Comparison of ENCODE assay signal across 25 cellular contexts in the genomic region with DNA sequence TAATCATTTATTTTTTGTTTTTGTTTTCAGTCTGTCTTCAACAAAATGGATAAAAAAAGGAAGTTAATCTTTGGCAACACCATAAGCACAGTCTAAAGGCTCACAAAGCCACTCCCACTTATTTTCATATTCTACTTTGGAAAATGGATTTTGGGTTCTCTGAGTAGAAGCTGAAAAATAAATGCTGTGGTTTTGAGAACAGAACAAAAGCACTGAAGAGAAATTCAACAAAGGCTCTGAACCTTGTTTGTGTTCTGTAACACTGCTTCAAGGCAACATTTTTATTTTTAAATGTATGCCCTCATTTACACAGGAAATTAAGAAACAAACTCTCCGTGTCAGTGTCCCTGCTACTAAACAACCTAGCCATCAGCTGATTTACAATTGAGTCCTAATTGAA.
DNase-seq lines count a peak whose midpoint lies in the region; ATAC-seq and TF ChIP-seq lines count a peak whose summit lies in the region.
"Had no signal": no experiment of that assay in that cellular context is flagged by ENCODE, and none has a peak within 500 bp of the region (broad histone marks: within the 10 kb centered on the region; RNA-seq: fewer than 3 reads in every experiment).

No MANE protein-coding gene starts in this region.

- 0 out of 2 replicates have a peak overlapping the region, but pooled peaks have one; percentile 16 for H3K27ac ChIP-seq in DND-41 (ENCODE audit: low read length)
- H3K27ac ChIP-seq: brain microvascular endothelial cell, gastroesophageal sphincter, hepatocyte, pancreas, upper lobe of right lung had no signal

- peaks cover 0 to 2% of the 10 kb centered on the region in 2 donors for H3K36me3 Mint-ChIP-seq in activated T-cell treated with anti-CD3 and anti-CD28 coated beads, Interleukin-2, amount 50 U/mL, for 72 hours (ENCODE audit: insufficient read depth in 2 of 2)
- no peaks in the 10 kb centered on the region for H3K36me3 Mint-ChIP-seq in T-cell
- no peaks in the 10 kb centered on the region for H3K36me3 Mint-ChIP-seq in naive thymus-derived CD8-positive, alpha-beta T cell

- CTCF ChIA-PET in T-cell (lab: Charles Lee), result interaction anchor here in 1 of 2 donors (0.6 to 1.1 kb wide), 2 partner anchors 70 to 86 kb away, joined by 3 to 4 read pairs; no protein-coding TSS in a partner anchor

- POLR2A ChIA-PET in T-cell (lab: Charles Lee), result no interaction called here
- POLR2A ChIA-PET in naive thymus-derived CD8-positive, alpha-beta T cell (lab: Charles Lee), result interaction anchor here (0.9 to 5.8 kb wide), 7 partner anchors 12 to 84 kb away, joined by 3 to 23 read pairs (median 4); no protein-coding TSS in a partner anchor

- no peak overlapping the region for H3K4me3 ChIP-seq in DND-41 (ENCODE audit: low read depth in 1 of 2, low read length in 2 of 2)
- H3K4me3 ChIP-seq: BLaER1 treated with 17β-estradiol and CSF1 and Interleukin-3, amounts not matched to agents 10 nM and 100 nM; gastroesophageal sphincter; GM23338; hepatocyte; K562; MG63; mucosa of descending colon; pancreas; upper lobe of right lung had no signal

- DNase-seq in activated T-cell treated with anti-CD3 and anti-CD28 coated beads, Interleukin-2, amount 50 U/mL, for 72 hours, result no peak
- no peak for DNase-seq in activated T-cell treated with anti-CD3 and anti-CD28 coated beads, Interleukin-2, amount 50 U/mL, for 48 hours
- DNase-seq in DND-41 (no peak), T-cell (no peak), NCI-H1694 treated with DMSO at 0.1 percent for 48 hours (lab: John Stamatoyannopoulos, UW) (no peak)
- DNase-seq in naive thymus-derived CD8-positive, alpha-beta T cell, result peak in 2 of 10 donors; percentile 42 to 48
- DNase-seq: amniotic stem cell, brain microvascular endothelial cell, left cardiac atrium, MG63, mucosa of descending colon, NCI-H1436 treated with DMSO at 0.1 percent for 48 hours, NCI-H2107, pancreas, PC-3, substantia nigra, upper lobe of right lung had no signal

- no peak overlapping the region for H3K27ac Mint-ChIP-seq in activated T-cell treated with anti-CD3 and anti-CD28 coated beads, Interleukin-2, amount 50 U/mL, for 72 hours
- H3K27ac Mint-ChIP-seq in T-cell, result peak overlapping the region; percentile 87 to 93
- H3K27ac Mint-ChIP-seq in naive thymus-derived CD8-positive, alpha-beta T cell, result peak overlapping the region in 7 of 10 donors; percentile 83 to 95 (median 92)
- H3K27ac Mint-ChIP-seq: GM23338 had no signal

- no peaks in the 10 kb centered on the region for H3K36me3 ChIP-seq in DND-41 (ENCODE audit: insufficient read depth, low read length)
- H3K36me3 ChIP-seq: BLaER1 treated with 17β-estradiol and CSF1 and Interleukin-3, amounts not matched to agents 10 nM and 100 nM; brain microvascular endothelial cell; gastroesophageal sphincter; MG63; pancreas; upper lobe of right lung had no signal

- H4K20me1 ChIP-seq in DND-41 (ENCODE audit: insufficient read depth, low read length), result no peaks in the 10 kb centered on the region
- H4K20me1 ChIP-seq: BLaER1 treated with 17β-estradiol and CSF1 and Interleukin-3, amounts not matched to agents 10 nM and 100 nM had no signal

- H3K27me3 ChIP-seq in DND-41 (ENCODE audit: insufficient read depth, low read length, poor library complexity), result no peaks in the 10 kb centered on the region
- H3K27me3 ChIP-seq: BLaER1 treated with 17β-estradiol and CSF1 and Interleukin-3, amounts not matched to agents 10 nM and 100 nM; brain microvascular endothelial cell; gastroesophageal sphincter; hepatocyte; MG63; pancreas; upper lobe of right lung had no signal

- no peak overlapping the region for H3K4me2 ChIP-seq in DND-41 (ENCODE audit: insufficient read depth, low read length)
- H3K4me2 ChIP-seq: GM23338, hepatocyte had no signal

- H3K9ac ChIP-seq in DND-41 (ENCODE audit: low read depth, low read length), result no peak overlapping the region
- H3K9ac ChIP-seq: BLaER1 treated with 17β-estradiol and CSF1 and Interleukin-3, amounts not matched to agents 10 nM and 100 nM had no signal

- H3K4me1 Mint-ChIP-seq in activated T-cell treated with anti-CD3 and anti-CD28 coated beads, Interleukin-2, amount 50 U/mL, for 72 hours (ENCODE audit: low read depth), result peaks cover 49% of the 10 kb centered on the region
- peaks cover 48 to 57% (median 51%) of the 10 kb centered on the region in 3 donors for H3K4me1 Mint-ChIP-seq in T-cell
- peaks cover 21 to 52% (median 46%) of the 10 kb centered on the region in 4 donors for H3K4me1 Mint-ChIP-seq in naive thymus-derived CD8-positive, alpha-beta T cell
- H3K4me1 Mint-ChIP-seq: neural crest cell had no signal

- peak overlapping the region; percentile 32 to 84 for H3K4me3 Mint-ChIP-seq in activated T-cell treated with anti-CD3 and anti-CD28 coated beads, Interleukin-2, amount 50 U/mL, for 72 hours
- H3K4me3 Mint-ChIP-seq in T-cell, result peak overlapping the region; percentile 42 to 69 (median 54)
- peak overlapping the region; percentile 42 to 81 (median 76) for H3K4me3 Mint-ChIP-seq in naive thymus-derived CD8-positive, alpha-beta T cell
- H3K4me3 Mint-ChIP-seq: GM23338, neural crest cell had no signal

- no peaks in the 10 kb centered on the region for H3K9me3 Mint-ChIP-seq in activated T-cell treated with anti-CD3 and anti-CD28 coated beads, Interleukin-2, amount 50 U/mL, for 72 hours
- H3K9me3 Mint-ChIP-seq in T-cell, result no peaks in the 10 kb centered on the region
- no peaks in the 10 kb centered on the region for H3K9me3 Mint-ChIP-seq in naive thymus-derived CD8-positive, alpha-beta T cell
- H3K9me3 Mint-ChIP-seq: GM23338, neural crest cell had no signal

- H3K9me3 ChIP-seq in DND-41 (ENCODE audit: insufficient read depth, low read length, severe bottlenecking), result no peaks in the 10 kb centered on the region
- H3K9me3 ChIP-seq: BLaER1 treated with 17β-estradiol and CSF1 and Interleukin-3, amounts not matched to agents 10 nM and 100 nM; gastroesophageal sphincter; MG63; mucosa of descending colon; pancreas; upper lobe of right lung had no signal

- no peaks in the 10 kb centered on the region for H3K27me3 Mint-ChIP-seq in activated T-cell treated with anti-CD3 and anti-CD28 coated beads, Interleukin-2, amount 50 U/mL, for 72 hours (ENCODE audit: low read depth)
- H3K27me3 Mint-ChIP-seq in T-cell, result no peaks in the 10 kb centered on the region
- H3K27me3 Mint-ChIP-seq in naive thymus-derived CD8-positive, alpha-beta T cell, result no peaks in the 10 kb centered on the region

- 0 out of 2 replicates have a peak overlapping the region, but pooled peaks have one; percentile 3 for H2AFZ ChIP-seq in DND-41 (ENCODE audit: low read depth, low read length)
- H2AFZ ChIP-seq: GM23338, hepatocyte had no signal

- no peaks in the 10 kb centered on the region for H3K79me2 ChIP-seq in DND-41 (ENCODE audit: insufficient read depth, low read length)
- H3K79me2 ChIP-seq: hepatocyte had no signal

- H3K4me1 ChIP-seq in DND-41 (ENCODE audit: insufficient read depth, low read length), result peaks cover 30% of the 10 kb centered on the region
- H3K4me1 ChIP-seq: gastroesophageal sphincter, pancreas, upper lobe of right lung had no signal

- TF ChIP-seq CTCF in DND-41 (IDR thresholded peaks at IDR 0.05; ENCODE audit: borderline replicate concordance, extremely low read depth, low read length, poor library complexity, severe bottlenecking), result no peak

- ATAC-seq in activated T-cell treated with anti-CD3 and anti-CD28 coated beads, Interleukin-2, amount 50 U/mL, for 72 hours (replicated peaks in 1 of 2), result no peak
- ATAC-seq in DND-41 (ENCODE audit: insufficient read depth, low read depth) (no peak), T-cell (replicated peaks in 1 of 4) (peak in 3 of 4 experiments; percentile 10 to 20 (median 18)), HG02571 (IDR thresholded peaks at IDR 0.05; ENCODE audit: unreplicated experiment) (no peak)
- ATAC-seq in naive thymus-derived CD8-positive, alpha-beta T cell, result peak; percentile 4 to 29
- ATAC-seq: gastroesophageal sphincter, GM23338, K562, left cardiac atrium, mucosa of descending colon, pancreas, PC-3, Right ventricle myocardium inferior, upper lobe of right lung had no signal

Comparison
In these comparisons a context has a peak if more than half of its experiments do, and no peak if none do; other contexts are left out.
1. ATAC-seq: peak in T-cell (3 of 4) and naive thymus-derived CD8-positive, alpha-beta T cell (2 of 2); none in activated T-cell treated with anti-CD3 and anti-CD28 coated beads, Interleukin-2, amount 50 U/mL, for 72 hours (0 of 2), DND-41 (single experiment) and HG02571 (single experiment).
2. Peak in every context shown above with its lines, with median percentiles within 50 percentile points of each other: H3K4me3 Mint-ChIP-seq.